ENCODE assay signal across 8 cellular contexts in the genomic region with DNA sequence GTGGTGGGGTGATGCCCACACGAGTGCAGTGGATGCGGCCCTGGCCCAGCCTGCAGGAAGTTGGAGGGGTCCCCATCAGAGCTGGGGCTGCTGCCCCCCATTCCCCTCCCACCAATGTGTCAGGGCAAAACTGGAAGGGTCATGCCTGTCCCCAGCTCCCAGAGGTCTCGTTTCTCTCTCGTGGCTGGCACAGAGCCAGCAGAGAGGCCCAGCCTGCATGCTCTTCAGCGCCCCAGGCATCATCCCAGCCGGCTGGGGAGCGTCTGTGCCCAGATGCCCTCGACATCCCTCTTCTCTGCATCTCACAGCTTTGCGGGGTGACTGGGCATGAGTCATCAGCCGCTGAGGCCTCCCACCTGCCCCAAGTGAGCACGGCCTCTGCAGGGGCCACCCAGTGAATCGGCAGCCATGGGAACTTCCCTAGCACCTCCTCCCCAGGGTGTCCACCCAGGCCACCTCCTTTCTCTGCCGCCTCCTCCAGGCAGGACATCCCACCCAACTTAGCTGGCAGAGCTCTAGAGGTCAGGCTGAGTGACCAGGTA. TPM values are rescaled to one million over a fixed set of nuclear protein-coding genes. Genes with fewer than 3 reads are reported as not detected.
DNase-seq lines count a peak whose midpoint lies in the region; ATAC-seq and TF ChIP-seq lines count a peak whose summit lies in the region.

No MANE protein-coding gene starts in this region.

- no peak overlapping the region for H3K27ac ChIP-seq in brain microvascular endothelial cell
- no peak overlapping the region for H3K27ac ChIP-seq in hepatocyte

- H3K36me3 ChIP-seq in brain microvascular endothelial cell (replicated peaks) (no peaks in the 10 kb centered on the region), skeletal muscle satellite cell (ENCODE audit: insufficient read depth, low read length) (no peaks in the 10 kb centered on the region), hepatocyte (replicated peaks; ENCODE audit: insufficient read depth, low read depth) (no peaks in the 10 kb centered on the region)

- no peak overlapping the region for H2AFZ ChIP-seq in hepatocyte

- H3K4me2 ChIP-seq in skeletal muscle satellite cell (ENCODE audit: low read length) (peak overlapping the region; percentile 42), hepatocyte (no peak overlapping the region)

- TF ChIP-seq CTCF in brain microvascular endothelial cell (IDR thresholded peaks at IDR 0.05; ENCODE audit: low read depth, low read length, missing control alignments) (no peak), hepatocyte (IDR thresholded peaks at IDR 0.05; ENCODE audit: poor library complexity) (no peak)

- in situ Hi-C loops in brain microvascular endothelial cell (cut with HindIII; ENCODE audit: low pct_ligation_motif_present, low sequenced_read_pairs) = no loop called here

- no peak for ATAC-seq in GM21619 (IDR thresholded peaks at IDR 0.05; ENCODE audit: unreplicated experiment)
- no peak for ATAC-seq in HG02571 (IDR thresholded peaks at IDR 0.05; ENCODE audit: unreplicated experiment)

- peak; percentile 35 for DNase-seq in NCI-H82 (lab: John Stamatoyannopoulos, UW)
- DNase-seq in NCI-H82 treated with DMSO at 0.1 percent for 48 hours (lab: John Stamatoyannopoulos, UW; ENCODE audit: unreplicated experiment) = no peak
- DNase-seq in NCI-H510A (lab: John Stamatoyannopoulos, UW) = peak; percentile 47
- DNase-seq in brain microvascular endothelial cell = peak; percentile 70
- DNase-seq in hepatocyte (ENCODE audit: low spot score) = no peak

- peaks cover 46% of the 10 kb centered on the region for H3K4me1 ChIP-seq in skeletal muscle satellite cell (ENCODE audit: control insufficient read depth, insufficient read depth, low read length)
- peaks cover 3% of the 10 kb centered on the region for H3K4me1 ChIP-seq in hepatocyte (ENCODE audit: insufficient read depth)

- H3K27me3 ChIP-seq in brain microvascular endothelial cell (replicated peaks) (no peaks in the 10 kb centered on the region), skeletal muscle satellite cell (ENCODE audit: control insufficient read depth, insufficient read depth, low read length) (no peaks in the 10 kb centered on the region), hepatocyte (no peaks in the 10 kb centered on the region)

- 68% methylated on average over 13 of the region's 13 CpGs for WGBS in hepatocyte (ENCODE audit: low lambda C conversion rate, missing lambda C conversion rate)

- no peaks in the 10 kb centered on the region for H3K79me2 ChIP-seq in hepatocyte

- no peak overlapping the region for H3K4me3 ChIP-seq in brain microvascular endothelial cell (ENCODE audit: low read depth, low read length)
- H3K4me3 ChIP-seq in skeletal muscle satellite cell (ENCODE audit: low read length) = peak overlapping the region; percentile 20
- H3K4me3 ChIP-seq in hepatocyte = no peak overlapping the region

- H3K9me2 ChIP-seq in hepatocyte (replicated peaks; ENCODE audit: insufficient read depth) = no peaks in the 10 kb centered on the region

- H4K20me1 ChIP-seq in hepatocyte (ENCODE audit: insufficient read depth, poor library complexity, severe bottlenecking) = no peaks in the 10 kb centered on the region

- H3K9me3 ChIP-seq in skeletal muscle satellite cell (replicated peaks; ENCODE audit: low read length) = no peaks in the 10 kb centered on the region
- H3K9me3 ChIP-seq in hepatocyte (ENCODE audit: low read depth) = no peaks in the 10 kb centered on the region

- peak overlapping the region; percentile 30 for H3K9ac ChIP-seq in skeletal muscle satellite cell (ENCODE audit: low read depth, low read length)

RNA-seq across cellular contexts. Expression of a gene that starts 9.8 kb away (rescaled TPM):
- total RNA-seq in skeletal muscle satellite cell (2012; rRNA removed) = 51.3 and 52.7 TPM in 2 replicates
- total RNA-seq in hepatocyte = 55.7 and 72.5 TPM in 2 replicates
- polyA plus RNA-seq in hepatocyte = 152 and 193 TPM in 2 replicates

RNA-seq across cellular contexts. Expression of a gene that starts 34.1 kb away (rescaled TPM):
- total RNA-seq in skeletal muscle satellite cell (2012; rRNA removed) = 0.51 and 1.3 TPM in 2 replicates
- 0.64 and 1.8 TPM in 2 replicates for total RNA-seq in hepatocyte
- polyA plus RNA-seq in hepatocyte = 7.0 and 7.8 TPM in 2 replicates

RNA-seq across cellular contexts. Expression of a gene that starts 50.3 kb away (rescaled TPM):
- total RNA-seq in skeletal muscle satellite cell (2012; rRNA removed) = 5.9 and 7.9 TPM in 2 replicates
- 9.3 and 9.7 TPM in 2 replicates for total RNA-seq in hepatocyte
- polyA plus RNA-seq in hepatocyte = 9.9 and 15.0 TPM in 2 replicates

RNA-seq across cellular contexts. Expression of a gene that starts 54.4 kb away (rescaled TPM):
- 265 and 305 TPM in 2 replicates for total RNA-seq in skeletal muscle satellite cell (2012; rRNA removed)
- total RNA-seq in hepatocyte = 240 and 290 TPM in 2 replicates
- 114 and 125 TPM in 2 replicates for polyA plus RNA-seq in hepatocyte

Comparison
In these comparisons a context has a peak if more than half of its experiments do, and no peak if none do; other contexts are left out.
1. DNase-seq: peak in NCI-H82 (single experiment), NCI-H510A (single experiment) and brain microvascular endothelial cell (single experiment); none in NCI-H82 treated with DMSO at 0.1 percent for 48 hours (single experiment) and hepatocyte (single experiment).